ENCODE assay signal across 1 cellular context in the genomic region with DNA sequence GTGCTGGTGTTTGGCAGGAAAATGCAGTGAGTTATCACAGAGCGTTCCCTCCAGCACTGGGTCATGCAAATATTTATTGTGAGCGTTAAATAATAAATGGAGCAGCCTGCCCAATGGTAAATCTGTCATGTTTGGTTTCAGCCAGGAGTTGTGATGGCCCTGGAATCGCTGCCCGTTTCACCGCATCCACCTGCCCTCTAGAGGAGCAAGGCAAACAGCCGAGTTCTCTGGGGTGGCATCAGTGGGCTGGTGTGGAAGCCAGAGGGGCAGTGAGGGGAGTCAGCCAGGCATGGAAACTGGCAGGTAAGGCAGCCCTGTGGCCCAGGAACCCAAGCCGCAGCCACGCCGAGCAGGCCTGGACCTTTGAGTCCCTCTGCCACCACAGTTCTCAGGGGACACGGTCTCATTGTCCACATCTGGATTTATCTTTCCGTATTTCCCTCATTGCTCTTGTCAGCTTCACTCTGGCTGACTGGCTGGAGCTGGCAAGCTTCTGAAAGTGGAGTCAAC.
TF ChIP-seq lines count a peak whose summit lies in the region.

No MANE protein-coding gene starts in this region.

TF ChIP-seq in HepG2, 621 proteins besides CTCF, POLR2A, EP300 and RAD21:
- TF ChIP-seq, protein P1, sequence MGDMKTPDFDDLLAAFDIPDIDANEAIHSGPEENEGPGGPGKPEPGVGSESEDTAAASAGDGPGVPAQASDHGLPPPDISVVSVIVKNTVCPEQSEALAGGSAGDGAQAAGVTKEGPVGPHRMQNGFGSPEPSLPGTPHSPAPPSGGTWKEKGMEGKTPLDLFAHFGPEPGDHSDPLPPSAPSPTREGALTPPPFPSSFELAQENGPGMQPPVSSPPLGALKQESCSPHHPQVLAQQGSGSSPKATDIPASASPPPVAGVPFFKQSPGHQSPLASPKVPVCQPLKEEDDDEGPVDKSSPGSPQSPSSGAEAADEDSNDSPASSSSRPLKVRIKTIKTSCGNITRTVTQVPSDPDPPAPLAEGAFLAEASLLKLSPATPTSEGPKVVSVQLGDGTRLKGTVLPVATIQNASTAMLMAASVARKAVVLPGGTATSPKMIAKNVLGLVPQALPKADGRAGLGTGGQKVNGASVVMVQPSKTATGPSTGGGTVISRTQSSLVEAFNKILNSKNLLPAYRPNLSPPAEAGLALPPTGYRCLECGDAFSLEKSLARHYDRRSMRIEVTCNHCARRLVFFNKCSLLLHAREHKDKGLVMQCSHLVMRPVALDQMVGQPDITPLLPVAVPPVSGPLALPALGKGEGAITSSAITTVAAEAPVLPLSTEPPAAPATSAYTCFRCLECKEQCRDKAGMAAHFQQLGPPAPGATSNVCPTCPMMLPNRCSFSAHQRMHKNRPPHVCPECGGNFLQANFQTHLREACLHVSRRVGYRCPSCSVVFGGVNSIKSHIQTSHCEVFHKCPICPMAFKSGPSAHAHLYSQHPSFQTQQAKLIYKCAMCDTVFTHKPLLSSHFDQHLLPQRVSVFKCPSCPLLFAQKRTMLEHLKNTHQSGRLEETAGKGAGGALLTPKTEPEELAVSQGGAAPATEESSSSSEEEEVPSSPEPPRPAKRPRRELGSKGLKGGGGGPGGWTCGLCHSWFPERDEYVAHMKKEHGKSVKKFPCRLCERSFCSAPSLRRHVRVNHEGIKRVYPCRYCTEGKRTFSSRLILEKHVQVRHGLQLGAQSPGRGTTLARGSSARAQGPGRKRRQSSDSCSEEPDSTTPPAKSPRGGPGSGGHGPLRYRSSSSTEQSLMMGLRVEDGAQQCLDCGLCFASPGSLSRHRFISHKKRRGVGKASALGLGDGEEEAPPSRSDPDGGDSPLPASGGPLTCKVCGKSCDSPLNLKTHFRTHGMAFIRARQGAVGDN (CRISPR knock-in tag; IDR thresholded peaks at IDR 0.05): 0 out of 2 replicates have a peak, but pooled peaks have one; percentile 16
